ENCODE assay signal across 8 cellular contexts in genomic region chr10:17644485-17644964, GRCh38. TPM values are rescaled to one million over a fixed set of nuclear protein-coding genes. Genes with fewer than 3 reads are reported as not detected.
DNase-seq lines count a peak whose midpoint lies in the region; ATAC-seq and TF ChIP-seq lines count a peak whose summit lies in the region.

No MANE protein-coding gene starts in this region.

- POLR2A ChIA-PET in PC-3 (lab: Charles Lee; ENCODE audit: unreplicated experiment) = interaction anchor here (0.6 to 1.5 kb wide), 5 partner anchors 20 to 542 kb away, joined by 3 to 14 read pairs (median 4); partner anchors contain the start of gene HACD1

- no peaks in the 10 kb centered on the region for H3F3A ChIP-seq in PC-3 (ENCODE audit: low read length, unreplicated experiment)

- peak overlapping the region; percentile 87 for H3K4me2 ChIP-seq in PC-3 (ENCODE audit: low read length)

- CTCF ChIA-PET in PC-3 (lab: Charles Lee) = no interaction called here

- H3K4me1 ChIP-seq in PC-3 (ENCODE audit: insufficient read depth, low read length) (peaks cover 20% of the 10 kb centered on the region; the same call in 1 of the 2 replicates), mononuclear cell (ENCODE audit: insufficient read depth, low read length) (peaks cover 56% of the 10 kb centered on the region), aorta (ENCODE audit: control insufficient read depth in 1 of 2, insufficient read depth in 2 of 2, low read length in 2 of 2) (peaks cover 3 to 6% of the 10 kb centered on the region in 2 donors)

- H3K9me3 ChIP-seq in PC-3 (ENCODE audit: low read length) = no peaks in the 10 kb centered on the region
- H3K9me3 ChIP-seq in mononuclear cell (ENCODE audit: low read depth, low read length) = no peaks in the 10 kb centered on the region
- no peaks in the 10 kb centered on the region for H3K9me3 ChIP-seq in aorta (ENCODE audit: control insufficient read depth, low read length)

- ATAC-seq in GM18519 (IDR thresholded peaks at IDR 0.05; ENCODE audit: low FRiP score, unreplicated experiment) (peak; percentile 14), HG03039 (IDR thresholded peaks at IDR 0.05; ENCODE audit: unreplicated experiment) (peak; percentile 23), PC-3 (peak; percentile 36), aorta (ENCODE audit: low FRiP score) (no peak)

- intact Hi-C loops in PC-3 (cut with micrococcal nuclease) = loop anchor here (2.0 to 10.0 kb wide), 2 partner anchors 28 to 60 kb away; partner anchors contain the start of gene HACD1
- intact Hi-C loops in aorta (cut with DNase I) = loop anchor here in 1 of 2 donors (1.0 to 10.0 kb wide), 2 partner anchors 27 to 90 kb away; partner anchors contain the start of gene HACD1

- 0 out of 2 replicates have a peak, but pooled peaks cover 3% of the 10 kb centered on the region for H4K20me1 ChIP-seq in PC-3 (ENCODE audit: low read length)

- BruUV-seq in PC-3 (replicated peaks; lab: Mats Ljungman, UMichigan) = TSS peak; percentile 70

- no peak for TF ChIP-seq CTCF in AG09309 (IDR thresholded peaks at IDR 0.05; ENCODE audit: control insufficient read depth, insufficient read depth, low read depth, low read length, missing control alignments)
- no peak for TF ChIP-seq CTCF in PC-3 (conservative IDR thresholded peaks at IDR 0.05; ENCODE audit: low read depth, low read length)

- H3K27me3 ChIP-seq in PC-3 (ENCODE audit: low read length) = no peaks in the 10 kb centered on the region
- H3K27me3 ChIP-seq in mononuclear cell (ENCODE audit: insufficient read depth, low read length) = no peaks in the 10 kb centered on the region
- no peaks in the 10 kb centered on the region for H3K27me3 ChIP-seq in aorta (ENCODE audit: control insufficient read depth in 1 of 2, insufficient read depth in 2 of 2, low read length in 1 of 2)

- H2AFZ ChIP-seq in PC-3 (ENCODE audit: low read length) = peak overlapping the region; percentile 68

- no peaks in the 10 kb centered on the region for H3K9me2 ChIP-seq in PC-3 (replicated peaks; ENCODE audit: low read length)

- H3K27ac ChIP-seq in PC-3 (ENCODE audit: low read length) (peak overlapping the region; percentile 88), aorta (ENCODE audit: low read depth in 1 of 2, low read length in 2 of 2) (peak overlapping the region; percentile 54 to 62)

- WGBS in aorta, 2 donors = 1% methylated on average over 9 of the region's 9 CpGs

- H3K36me3 ChIP-seq in PC-3 (ENCODE audit: low read depth, low read length) (no peaks in the 10 kb centered on the region; the same call in 1 of the 2 replicates), aorta (ENCODE audit: control insufficient read depth in 1 of 2, insufficient read depth in 2 of 2, low read length in 1 of 2) (no peaks in the 10 kb centered on the region)

- DNase-seq in AG09309 (ENCODE audit: low read depth) (no peak), PC-3 (no peak), dermis microvascular lymphatic vessel endothelial cell (ENCODE audit: low read depth in 2 of 2) (peak; percentile 7 to 49), aorta (no peak), NCI-H1417 treated with DMSO at 0.1 percent for 48 hours (lab: John Stamatoyannopoulos, UW) (no peak)

- H3K79me2 ChIP-seq in PC-3 (ENCODE audit: low read length) = peaks cover 78% of the 10 kb centered on the region

- H3K4me3 ChIP-seq in AG09309 (ENCODE audit: control insufficient read depth, low read depth, low read length) (peak overlapping the region; percentile 91), PC-3 (ENCODE audit: low read length) (peak overlapping the region; percentile 89), mononuclear cell (ENCODE audit: low read length) (peak overlapping the region; percentile 77), aorta (ENCODE audit: low read length in 2 of 2) (peak overlapping the region; percentile 64 to 70)

- H3K9ac ChIP-seq in PC-3 (ENCODE audit: low read length) = peak overlapping the region; percentile 93

RNA-seq across cellular contexts. Expression of gene STAM, which starts 0.6 kb away (rescaled TPM):
- total RNA-seq in PC-3 (2014; rRNA removed) (7.8 and 9.5 TPM in 2 replicates), dermis microvascular lymphatic vessel endothelial cell (7.7 and 9.6 TPM in 2 replicates), mononuclear cell (51.2 TPM), aorta (10 to 100 TPM; 21.8 to 28.6 TPM)
- polyA plus RNA-seq in aorta = 10 to 100 TPM in 1 of 2 donors, 1 to 10 TPM in 1; 8.7 to 10.5 TPM

RNA-seq across cellular contexts. Expression of gene HACD1, which starts 27.4 kb away (rescaled TPM):
- total RNA-seq in PC-3 (2014; rRNA removed) (14.9 and 15.3 TPM in 2 replicates), dermis microvascular lymphatic vessel endothelial cell (12.9 and 19.3 TPM in 2 replicates), mononuclear cell (0.84 TPM), aorta (100 to 1,000 TPM in 1 of 2 donors, 10 to 100 TPM in 1; 52.8 to 103 TPM)
- 10 to 100 TPM; 38.6 to 39.1 TPM for polyA plus RNA-seq in aorta

Comparison
In these comparisons a context has a peak if more than half of its experiments do, and no peak if none do; other contexts are left out.
1. DNase-seq: peak in dermis microvascular lymphatic vessel endothelial cell (2 of 2); none in AG09309 (single experiment), PC-3 (single experiment), aorta (0 of 2) and NCI-H1417 treated with DMSO at 0.1 percent for 48 hours (single experiment).
2. Peak in every context shown above with its lines, with median percentiles within 50 percentile points of each other: H3K4me3 ChIP-seq.